In genomic region chr6:134347916-134348805, GRCh38 we compare ENCODE assay signal across 12 cellular contexts. TPM values are rescaled to one million over a fixed set of nuclear protein-coding genes. Genes with fewer than 3 reads are reported as not detected.
DNase-seq lines count a peak whose midpoint lies in the region; ATAC-seq, FAIRE-seq and TF ChIP-seq lines count a peak whose summit lies in the region.
"Had no signal": no experiment of that assay in that cellular context is flagged by ENCODE, and none has a peak within 500 bp of the region (broad histone marks: within the 10 kb centered on the region; RNA-seq: fewer than 3 reads in every experiment).

No MANE protein-coding gene starts in this region.

- no peaks in the 10 kb centered on the region for H3K36me3 Mint-ChIP-seq in natural killer cell treated with Interleukin-12 subunit alpha and Interleukin-12 subunit beta and Interleukin-15 and Interleukin-18, amount 100 ng/mL, for 72 hours
- no peaks in the 10 kb centered on the region for H3K36me3 Mint-ChIP-seq in activated naive CD8-positive, alpha-beta T cell treated with anti-CD3 and anti-CD28 coated beads, Interleukin-2, amount 50 U/mL, for 24 hours (ENCODE audit: low read depth)

- 64 to 66% methylated on average over 22 of the region's 22 CpGs for WGBS in tibial nerve, 2 donors

- H3K9me3 Mint-ChIP-seq in natural killer cell treated with Interleukin-12 subunit alpha and Interleukin-12 subunit beta and Interleukin-15 and Interleukin-18, amount 100 ng/mL, for 72 hours: no peaks in the 10 kb centered on the region
- no peaks in the 10 kb centered on the region for H3K9me3 Mint-ChIP-seq in activated naive CD8-positive, alpha-beta T cell treated with anti-CD3 and anti-CD28 coated beads, Interleukin-2, amount 50 U/mL, for 24 hours

- peak overlapping the region; percentile 31 to 90 (median 74) for H3K27ac ChIP-seq in tibial nerve
- H3K27ac ChIP-seq: 22Rv1, testis had no signal

- no peak for ATAC-seq in natural killer cell treated with Interleukin-12 subunit alpha and Interleukin-12 subunit beta and Interleukin-15 and Interleukin-18, amount 100 ng/mL, for 72 hours
- ATAC-seq in activated naive CD8-positive, alpha-beta T cell treated with anti-CD3 and anti-CD28 coated beads, Interleukin-2, amount 50 U/mL, for 24 hours: no peak

- TF ChIP-seq CTCF in bronchial epithelial cell (IDR thresholded peaks at IDR 0.05; ENCODE audit: insufficient read depth, low read length, severe bottlenecking): no peak
- no peak for TF ChIP-seq CTCF in tibial nerve (IDR thresholded peaks at IDR 0.05)

- H3K4me3 Mint-ChIP-seq in natural killer cell treated with Interleukin-12 subunit alpha and Interleukin-12 subunit beta and Interleukin-15 and Interleukin-18, amount 100 ng/mL, for 72 hours: no peak overlapping the region
- H3K4me3 Mint-ChIP-seq in activated naive CD8-positive, alpha-beta T cell treated with anti-CD3 and anti-CD28 coated beads, Interleukin-2, amount 50 U/mL, for 24 hours: no peak overlapping the region

- peak in 1 of 2 donors; percentile 82 for TF ChIP-seq EP300 in tibial nerve (IDR thresholded peaks at IDR 0.05)

- H3K4me1 Mint-ChIP-seq in natural killer cell treated with Interleukin-12 subunit alpha and Interleukin-12 subunit beta and Interleukin-15 and Interleukin-18, amount 100 ng/mL, for 72 hours (ENCODE audit: low read depth in 2 of 2): peaks cover 0 to 3% of the 10 kb centered on the region in 2 donors
- H3K4me1 Mint-ChIP-seq in activated naive CD8-positive, alpha-beta T cell treated with anti-CD3 and anti-CD28 coated beads, Interleukin-2, amount 50 U/mL, for 24 hours: peaks cover 22% of the 10 kb centered on the region

- peak; percentile 82 for FAIRE-seq in bronchial epithelial cell (lab: Jason Lieb, UNC)

- peaks cover under 1 to 2% of the 10 kb centered on the region in 2 donors for H3K27me3 Mint-ChIP-seq in natural killer cell treated with Interleukin-12 subunit alpha and Interleukin-12 subunit beta and Interleukin-15 and Interleukin-18, amount 100 ng/mL, for 72 hours
- no peaks in the 10 kb centered on the region for H3K27me3 Mint-ChIP-seq in activated naive CD8-positive, alpha-beta T cell treated with anti-CD3 and anti-CD28 coated beads, Interleukin-2, amount 50 U/mL, for 24 hours

- peaks cover 0 to 31% (median 5%) of the 10 kb centered on the region in 4 donors for H3K4me1 ChIP-seq in tibial nerve
- H3K4me1 ChIP-seq: testis had no signal

- no peaks in the 10 kb centered on the region for H3K36me3 ChIP-seq in bronchial epithelial cell (ENCODE audit: control insufficient read depth, insufficient read depth, low read length)
- H3K36me3 ChIP-seq in tibial nerve: no peaks in the 10 kb centered on the region
- H3K36me3 ChIP-seq: spleen had no signal

- H3K27ac Mint-ChIP-seq in natural killer cell treated with Interleukin-12 subunit alpha and Interleukin-12 subunit beta and Interleukin-15 and Interleukin-18, amount 100 ng/mL, for 72 hours: no peak overlapping the region
- H3K27ac Mint-ChIP-seq in activated naive CD8-positive, alpha-beta T cell treated with anti-CD3 and anti-CD28 coated beads, Interleukin-2, amount 50 U/mL, for 24 hours: no peak overlapping the region

- H3K9me3 ChIP-seq in tibial nerve: no peaks in the 10 kb centered on the region
- H3K9me3 ChIP-seq: spleen, testis had no signal

- H3K27me3 ChIP-seq in bronchial epithelial cell (ENCODE audit: control insufficient read depth, insufficient read depth, low read length): no peaks in the 10 kb centered on the region
- no peaks in the 10 kb centered on the region for H3K27me3 ChIP-seq in tibial nerve
- H3K27me3 ChIP-seq: spleen, testis had no signal

- H3K4me3 ChIP-seq in bronchial epithelial cell (ENCODE audit: low read depth, low read length) (no peak overlapping the region), tibial nerve (no peak overlapping the region)
- H3K4me3 ChIP-seq: spleen, testis had no signal

- no peak for TF ChIP-seq POLR2A in tibial nerve (IDR thresholded peaks at IDR 0.05)

- DNase-seq in NCI-H2029 (lab: John Stamatoyannopoulos, UW) (peak; percentile 13), NCI-H2029 treated with DMSO at 0.1 percent for 48 hours (lab: John Stamatoyannopoulos, UW) (no peak), bronchial epithelial cell (ENCODE audit: low read depth) (no peak), inferior parietal cortex (ENCODE audit: extremely low spot score) (peak; percentile 52), tibial nerve (ENCODE audit: low spot score in 2 of 2) (peak; percentile 83 to 84)
- DNase-seq in natural killer cell treated with Interleukin-12 subunit alpha and Interleukin-12 subunit beta and Interleukin-15 and Interleukin-18, amount 100 ng/mL, for 72 hours (ENCODE audit: low spot score): no peak
- no peak for DNase-seq in stimulated activated CD4-positive, alpha-beta T cell treated with anti-CD3 and anti-CD28 coated beads, Interleukin-4, amount 100 ng/mL, for 24 hours
- DNase-seq in activated naive CD8-positive, alpha-beta T cell treated with anti-CD3 and anti-CD28 coated beads, Interleukin-2, amount 50 U/mL, for 24 hours: no peak
- DNase-seq: activated gamma-delta T cell treated with Interleukin-2 at 50 U/mL for 16 hours, spleen, testis had no signal

RNA-seq across cellular contexts. Expression of gene SGK1, which starts 30.2 kb away (rescaled TPM):
- total RNA-seq in bronchial epithelial cell (13.4 and 73.4 TPM in 2 replicates), tibial nerve (100 to 1,000 TPM; 103 to 127 (median 116) TPM)
- 100 to 1,000 TPM; 117 to 119 TPM for total RNA-seq in natural killer cell treated with Interleukin-12 subunit alpha and Interleukin-12 subunit beta and Interleukin-15 and Interleukin-18, amount 100 ng/mL, for 72 hours

Comparison
In these comparisons a context has a peak if more than half of its experiments do, and no peak if none do; other contexts are left out.
1. DNase-seq: peak in NCI-H2029 (single experiment), inferior parietal cortex (single experiment) and tibial nerve (2 of 2); none in NCI-H2029 treated with DMSO at 0.1 percent for 48 hours (single experiment), bronchial epithelial cell (single experiment), natural killer cell treated with Interleukin-12 subunit alpha and Interleukin-12 subunit beta and Interleukin-15 and Interleukin-18, amount 100 ng/mL, for 72 hours (single experiment), stimulated activated CD4-positive, alpha-beta T cell treated with anti-CD3 and anti-CD28 coated beads, Interleukin-4, amount 100 ng/mL, for 24 hours (single experiment) and activated naive CD8-positive, alpha-beta T cell treated with anti-CD3 and anti-CD28 coated beads, Interleukin-2, amount 50 U/mL, for 24 hours (single experiment).